In genomic region chr11:48172818-48173609, GRCh38 we compare ENCODE assay signal across 8 cellular contexts. TPM values are rescaled to one million over a fixed set of nuclear protein-coding genes. Genes with fewer than 3 reads are reported as not detected.
A peak's percentile ranks its signal among the peaks of the same experiment; 100 is the strongest.
DNase-seq lines count a peak whose midpoint lies in the region; ATAC-seq lines count a peak whose summit lies in the region.

No MANE protein-coding gene starts in this region.

- ATAC-seq in HG02884 (IDR thresholded peaks at IDR 0.05; ENCODE audit: unreplicated experiment), result peak; percentile 75

- DNase-seq in activated gamma-delta T cell treated with Interleukin-2 at 50 U/mL for 16 hours, result peak; percentile 43
- no peak for DNase-seq in activated gamma-delta T cell (lab: John Stamatoyannopoulos, UW)
- DNase-seq in NCI-H226, result peak; percentile 15
- DNase-seq in activated CD4-positive, alpha-beta T cell treated with anti-CD3 and anti-CD28 coated beads, Interleukin-2, amount 50 U/mL, for 1 hour, result peak; percentile 62
- peak; percentile 22 to 58 for DNase-seq in dermis microvascular lymphatic vessel endothelial cell (ENCODE audit: low read depth in 2 of 2)
- peak; percentile 61 to 67 for DNase-seq in lung microvascular endothelial cell (ENCODE audit: low read depth in 2 of 2)
- DNase-seq in stimulated activated CD8-positive, alpha-beta memory T cell treated with anti-CD3 and anti-CD28 coated beads, Interleukin-15, amount 100 ng/mL, for 24 hours (ENCODE audit: low read depth), result peak; percentile 26

RNA-seq across cellular contexts. Expression of gene OR4B1, which starts 43.6 kb away (rescaled TPM):
- not detected in 2 replicates for total RNA-seq in dermis microvascular lymphatic vessel endothelial cell
- not detected in 2 replicates for total RNA-seq in lung microvascular endothelial cell
